ENCODE assay signal across 28 cellular contexts in the genomic region with DNA sequence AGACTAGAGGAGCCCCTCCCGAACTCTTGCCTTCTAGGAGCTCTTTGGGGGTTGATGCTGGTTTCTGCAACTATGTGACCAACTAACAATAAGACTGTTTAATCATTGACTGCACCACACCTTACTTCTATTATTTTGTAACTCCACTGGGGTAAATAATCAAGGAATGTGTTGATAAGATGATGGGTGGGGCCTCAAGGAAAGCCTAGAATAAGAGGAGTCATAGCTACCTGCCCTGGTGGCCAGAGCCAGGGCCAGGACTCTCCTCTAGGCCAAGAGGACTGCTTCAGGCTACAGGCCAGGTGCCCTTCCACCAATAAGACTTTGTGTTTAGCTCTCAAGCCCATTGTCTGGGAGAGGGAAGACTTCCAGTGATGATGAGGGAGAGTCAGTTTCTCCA.
"Had no signal": no experiment of that assay in that cellular context is flagged by ENCODE, and none has a peak within 500 bp of the region (broad histone marks: within the 10 kb centered on the region; RNA-seq: fewer than 3 reads in every experiment).

No MANE protein-coding gene starts in this region.

- ATAC-seq: activated CD4-positive, alpha-beta T cell treated with anti-CD3 and anti-CD28 coated beads for 36 hours; activated T-helper 17 cell treated with anti-CD3 and anti-CD28 coated beads, Interleukin-2, amount 50 U/mL, for 72 hours; gastroesophageal sphincter; heart right ventricle; left lobe of liver; right lobe of liver; stimulated activated effector memory CD8-positive, alpha-beta T cell treated with anti-CD3 and anti-CD28 coated beads, Interleukin-12 subunit alpha, Interleukin-12 subunit beta, amount 100 ng/mL, for 72 hours; stimulated activated naive CD8-positive, alpha-beta T cell treated with anti-CD3 and anti-CD28 coated beads, Interleukin-15, amount 100 ng/mL, for 72 hours had no signal

- H3K4me3 ChIP-seq: breast epithelium, coronary artery, gastroesophageal sphincter, heart right ventricle, right lobe of liver, skin epidermis, suprapubic skin, tibial nerve, uterus had no signal

- H3K9ac ChIP-seq: parathyroid adenoma had no signal

- H3K36me3 ChIP-seq: breast epithelium, gastroesophageal sphincter, heart right ventricle, right lobe of liver, suprapubic skin, tibial nerve, uterus had no signal

- H3K4me3 Mint-ChIP-seq: activated CD4-positive, alpha-beta T cell treated with anti-CD3 and anti-CD28 coated beads for 36 hours; activated naive CD8-positive, alpha-beta T cell; activated T-cell treated with anti-CD3 and anti-CD28 coated beads, Interleukin-2, amount 50 U/mL, for 24 hours; activated T-helper 17 cell treated with anti-CD3 and anti-CD28 coated beads, Interleukin-2, amount 50 U/mL, for 72 hours; nephron; stimulated activated effector memory CD8-positive, alpha-beta T cell treated with anti-CD3 and anti-CD28 coated beads, Interleukin-12 subunit alpha, Interleukin-12 subunit beta, amount 100 ng/mL, for 72 hours; stimulated activated naive CD8-positive, alpha-beta T cell treated with anti-CD3 and anti-CD28 coated beads, Interleukin-15, amount 100 ng/mL, for 72 hours had no signal

- H3K4me1 ChIP-seq: breast epithelium, gastroesophageal sphincter, parathyroid adenoma, right lobe of liver, tibial nerve, uterus had no signal

- H2AFZ ChIP-seq: parathyroid adenoma had no signal

- H3K4me1 Mint-ChIP-seq: activated CD4-positive, alpha-beta T cell treated with anti-CD3 and anti-CD28 coated beads for 36 hours; activated T-helper 17 cell treated with anti-CD3 and anti-CD28 coated beads, Interleukin-2, amount 50 U/mL, for 72 hours; nephron; stimulated activated effector memory CD8-positive, alpha-beta T cell treated with anti-CD3 and anti-CD28 coated beads, Interleukin-12 subunit alpha, Interleukin-12 subunit beta, amount 100 ng/mL, for 72 hours; stimulated activated naive CD8-positive, alpha-beta T cell treated with anti-CD3 and anti-CD28 coated beads, Interleukin-15, amount 100 ng/mL, for 72 hours had no signal

- H3K27ac ChIP-seq: breast epithelium, coronary artery, epithelial cell of prostate, gastroesophageal sphincter, heart right ventricle, parathyroid adenoma, right lobe of liver, skin epidermis, suprapubic skin, tibial nerve, uterus had no signal

- H3K27ac Mint-ChIP-seq: activated CD4-positive, alpha-beta T cell treated with anti-CD3 and anti-CD28 coated beads for 36 hours; activated naive CD8-positive, alpha-beta T cell; activated T-cell treated with anti-CD3 and anti-CD28 coated beads, Interleukin-2, amount 50 U/mL, for 24 hours; activated T-helper 17 cell treated with anti-CD3 and anti-CD28 coated beads, Interleukin-2, amount 50 U/mL, for 72 hours; nephron; stimulated activated effector memory CD8-positive, alpha-beta T cell treated with anti-CD3 and anti-CD28 coated beads, Interleukin-12 subunit alpha, Interleukin-12 subunit beta, amount 100 ng/mL, for 72 hours; stimulated activated naive CD8-positive, alpha-beta T cell treated with anti-CD3 and anti-CD28 coated beads, Interleukin-15, amount 100 ng/mL, for 72 hours had no signal

- H3K79me2 ChIP-seq: parathyroid adenoma had no signal

- DNase-seq: activated CD4-positive, alpha-beta T cell treated with anti-CD3 and anti-CD28 coated beads for 36 hours; activated CD4-positive, alpha-beta T cell treated with anti-CD3 and anti-CD28 coated beads, Interleukin-2, amount 50 U/mL, for 4 hours; activated CD8-positive, alpha-beta memory T cell treated with anti-CD3 and anti-CD28 coated beads for 24 hours; activated CD8-positive, alpha-beta memory T cell treated with anti-CD3 and anti-CD28 coated beads, Interleukin-2, amount 50 U/mL, for 4 hours; activated naive CD4-positive, alpha-beta T cell; activated T-cell treated with anti-CD3 and anti-CD28 coated beads, Interleukin-2, amount 50 U/mL, for 24 hours; heart right ventricle; kidney; mammary epithelial cell; midbrain; right lobe of liver; stimulated activated CD4-positive, alpha-beta T cell treated with anti-CD3 and anti-CD28 coated beads, Interleukin-2, amount 100 ng/mL, for 24 hours; stimulated activated naive CD8-positive, alpha-beta T cell treated with anti-CD3 and anti-CD28 coated beads, Interleukin-15, amount 100 ng/mL, for 72 hours; T-helper 9 cell; uterus had no signal

- H3K36me3 Mint-ChIP-seq: stimulated activated effector memory CD8-positive, alpha-beta T cell treated with anti-CD3 and anti-CD28 coated beads, Interleukin-12 subunit alpha, Interleukin-12 subunit beta, amount 100 ng/mL, for 72 hours had no signal

- H3K9me3 ChIP-seq: breast epithelium, gastroesophageal sphincter, heart right ventricle, right lobe of liver, suprapubic skin, tibial nerve, uterus had no signal

- H3K27me3 ChIP-seq: breast epithelium, gastroesophageal sphincter, heart right ventricle, right lobe of liver, suprapubic skin, tibial nerve, uterus had no signal
